In the genomic region with DNA sequence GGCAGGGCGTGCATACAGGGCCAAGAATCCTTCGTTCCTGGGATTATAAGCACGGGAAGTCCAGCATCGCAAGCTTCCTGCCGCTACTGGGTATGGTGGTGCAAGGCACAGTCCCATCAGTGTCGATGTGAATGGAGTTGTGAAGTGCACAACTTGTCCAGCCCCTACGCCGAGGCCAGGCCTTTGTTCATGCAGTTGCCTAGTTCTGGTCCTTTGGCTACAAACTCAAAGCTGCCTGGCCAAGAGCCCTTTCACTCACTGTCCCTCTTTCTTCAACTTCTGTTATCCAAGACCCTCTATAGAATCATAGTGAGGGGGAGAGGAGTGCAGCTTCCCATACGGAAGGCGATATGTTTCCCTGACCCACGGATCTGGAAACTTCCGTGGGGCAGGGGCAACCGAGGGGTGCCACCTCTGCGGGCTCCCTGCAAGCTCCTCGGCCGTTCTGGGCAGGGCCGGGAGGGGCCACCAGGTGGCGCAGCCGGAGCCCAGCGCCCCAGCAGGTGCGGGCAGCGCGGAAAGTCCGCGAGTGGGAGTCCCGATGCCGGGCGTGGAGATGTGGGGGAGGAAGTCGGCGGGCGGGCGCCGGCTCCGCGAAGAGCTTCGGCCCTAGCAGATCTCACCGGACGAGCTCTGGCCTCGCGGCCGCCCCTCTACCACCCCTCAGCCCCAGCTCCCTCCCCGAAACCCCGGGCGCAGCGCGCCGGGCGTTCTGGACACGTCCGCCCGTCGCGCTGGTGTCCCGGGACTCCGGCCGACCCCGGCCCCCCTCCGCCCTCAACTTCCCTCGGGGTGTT, we compare ENCODE assay signal across 8 cellular contexts. TPM values are rescaled to one million over a fixed set of nuclear protein-coding genes. Genes with fewer than 3 reads are reported as not detected.
DNase-seq lines count a peak whose midpoint lies in the region; ATAC-seq and TF ChIP-seq lines count a peak whose summit lies in the region.

No MANE protein-coding gene starts in this region.

- H3K27me3 Mint-ChIP-seq in activated T-cell treated with anti-CD3 and anti-CD28 coated beads, Interleukin-2, amount 50 U/mL, for 4 hours (ENCODE audit: low read depth), result no peaks in the 10 kb centered on the region
- H3K27me3 Mint-ChIP-seq in nephron (ENCODE audit: low read depth), result peaks cover 71% of the 10 kb centered on the region
- H3K27me3 Mint-ChIP-seq in stimulated activated naive CD8-positive, alpha-beta T cell treated with anti-CD3 and anti-CD28 coated beads, Interleukin-15, Interleukin-2, amounts not matched to agents 100 ng/mL and 50 ng/mL, for 24 hours, result no peaks in the 10 kb centered on the region

- H3K4me3 Mint-ChIP-seq in activated T-cell treated with anti-CD3 and anti-CD28 coated beads, Interleukin-2, amount 50 U/mL, for 4 hours, result peak overlapping the region; percentile 96
- H3K4me3 Mint-ChIP-seq in nephron, result peak overlapping the region; percentile 82 to 86 (median 84)
- peak overlapping the region; percentile 95 for H3K4me3 Mint-ChIP-seq in stimulated activated naive CD8-positive, alpha-beta T cell treated with anti-CD3 and anti-CD28 coated beads, Interleukin-15, Interleukin-2, amounts not matched to agents 100 ng/mL and 50 ng/mL, for 24 hours

- CTCF ChIA-PET in AG04449 (lab: Yijun Ruan, JAX), result interaction anchor here (0.6 to 3.5 kb wide), 77 partner anchors 9 to 297 kb away, joined by 3 to 67 read pairs (median 6); partner anchors contain the start of gene FAM98B

- DNase-seq in AG04449 (ENCODE audit: low read depth, low spot score), result no peak
- peak; percentile 14 for DNase-seq in NOMO-1 treated with dmso at 0.1 percent for 144 hours (lab: John Stamatoyannopoulos, UW; ENCODE audit: unreplicated experiment)
- peak; percentile 90 for DNase-seq in activated T-cell treated with anti-CD3 and anti-CD28 coated beads, Interleukin-2, amount 50 U/mL, for 4 hours
- peak; percentile 21 for DNase-seq in fibroblast of mammary gland (ENCODE audit: low read depth)

- peak; percentile 97 for TF ChIP-seq CTCF in AG04449 (IDR thresholded peaks at IDR 0.05; ENCODE audit: insufficient read depth, low read length, missing control alignments)
- peak; percentile 58 for TF ChIP-seq CTCF in fibroblast of mammary gland (conservative IDR thresholded peaks at IDR 0.05; ENCODE audit: control insufficient read depth, insufficient read depth, low read depth, low read length)
- peak; percentile 88 to 96 (median 90) for TF ChIP-seq CTCF in nephron (IDR thresholded peaks at IDR 0.05; ENCODE audit: unreplicated experiment in 3 of 3)

- H3K4me3 ChIP-seq in AG04449 (ENCODE audit: low read depth, low read length) (peak overlapping the region; percentile 64), fibroblast of mammary gland (ENCODE audit: control insufficient read depth, low read depth, low read length) (peak overlapping the region; percentile 25)

- H3K4me1 Mint-ChIP-seq in activated T-cell treated with anti-CD3 and anti-CD28 coated beads, Interleukin-2, amount 50 U/mL, for 4 hours (ENCODE audit: low read depth), result peaks cover 68% of the 10 kb centered on the region
- peaks cover 16% of the 10 kb centered on the region for H3K4me1 Mint-ChIP-seq in nephron
- peaks cover 68% of the 10 kb centered on the region for H3K4me1 Mint-ChIP-seq in stimulated activated naive CD8-positive, alpha-beta T cell treated with anti-CD3 and anti-CD28 coated beads, Interleukin-15, Interleukin-2, amounts not matched to agents 100 ng/mL and 50 ng/mL, for 24 hours (ENCODE audit: low read depth)

- peak overlapping the region in 1 of 3 experiments; percentile 73 for H3K27ac Mint-ChIP-seq in nephron
- H3K27ac Mint-ChIP-seq in stimulated activated naive CD8-positive, alpha-beta T cell treated with anti-CD3 and anti-CD28 coated beads, Interleukin-15, Interleukin-2, amounts not matched to agents 100 ng/mL and 50 ng/mL, for 24 hours, result peak overlapping the region; percentile 92

- H3K9me3 Mint-ChIP-seq in activated T-cell treated with anti-CD3 and anti-CD28 coated beads, Interleukin-2, amount 50 U/mL, for 4 hours, result no peaks in the 10 kb centered on the region
- no peaks in the 10 kb centered on the region for H3K9me3 Mint-ChIP-seq in nephron
- H3K9me3 Mint-ChIP-seq in stimulated activated naive CD8-positive, alpha-beta T cell treated with anti-CD3 and anti-CD28 coated beads, Interleukin-15, Interleukin-2, amounts not matched to agents 100 ng/mL and 50 ng/mL, for 24 hours, result no peaks in the 10 kb centered on the region

- peaks cover 34% of the 10 kb centered on the region for H3K36me3 Mint-ChIP-seq in activated T-cell treated with anti-CD3 and anti-CD28 coated beads, Interleukin-2, amount 50 U/mL, for 4 hours (ENCODE audit: insufficient read depth)
- no peaks in the 10 kb centered on the region for H3K36me3 Mint-ChIP-seq in nephron (ENCODE audit: low read depth)
- H3K36me3 Mint-ChIP-seq in stimulated activated naive CD8-positive, alpha-beta T cell treated with anti-CD3 and anti-CD28 coated beads, Interleukin-15, Interleukin-2, amounts not matched to agents 100 ng/mL and 50 ng/mL, for 24 hours (ENCODE audit: low read depth), result peaks cover 35% of the 10 kb centered on the region

- POLR2A ChIA-PET in AG04449 (lab: Yijun Ruan, JAX), result interaction anchor here (0.7 to 1.2 kb wide), 3 partner anchors 8 to 110 kb away, joined by 3 to 5 read pairs (median 4); partner anchors contain the start of gene FAM98B

- ATAC-seq in GM18858 (IDR thresholded peaks at IDR 0.05; ENCODE audit: unreplicated experiment) (peak; percentile 30), HG03095 (IDR thresholded peaks at IDR 0.05; ENCODE audit: unreplicated experiment) (peak; percentile 57)
- peak; percentile 70 for ATAC-seq in activated T-cell treated with anti-CD3 and anti-CD28 coated beads, Interleukin-2, amount 50 U/mL, for 4 hours

RNA-seq across cellular contexts. Expression of gene RASGRP1, which starts 0.7 kb away (rescaled TPM):
- total RNA-seq in activated T-cell treated with anti-CD3 and anti-CD28 coated beads, Interleukin-2, amount 50 U/mL, for 4 hours, result 10 to 100 TPM; 36.9 to 55.5 (median 47.6) TPM
